ENCODE assay signal across 21 cellular contexts in the genomic region with DNA sequence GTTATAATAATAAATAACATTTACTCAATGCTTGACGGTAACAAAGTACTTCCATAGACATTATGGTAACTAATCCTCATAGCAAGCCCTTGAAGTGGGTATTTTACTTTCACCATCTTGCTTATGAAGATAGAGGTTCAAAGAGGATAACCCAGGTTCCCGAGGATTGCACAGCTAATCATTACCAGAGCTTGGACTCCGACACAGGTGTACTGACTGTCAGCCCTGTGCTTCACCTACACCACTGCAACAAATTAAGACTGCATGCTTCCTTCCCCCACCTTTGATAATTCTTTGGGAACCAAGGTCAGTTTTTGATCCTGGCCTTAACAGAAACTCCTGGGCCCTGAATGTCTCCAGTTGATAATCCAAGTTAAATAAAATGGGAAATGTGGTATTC.
"Had no signal": no experiment of that assay in that cellular context is flagged by ENCODE, and none has a peak within 500 bp of the region (broad histone marks: within the 10 kb centered on the region; RNA-seq: fewer than 3 reads in every experiment).

No MANE protein-coding gene starts in this region.

- H3K36me3 ChIP-seq: MG63, SJCRH30 had no signal

- FAIRE-seq: HTR-8/SVneo had no signal

- H3K27ac ChIP-seq: HL-60, SJCRH30 had no signal

- H3K4me3 ChIP-seq: MG63, SJCRH30 had no signal

- ATAC-seq: Panc1, PC-3, Right ventricle myocardium inferior, SK-N-SH treated with all-trans-retinoic acid at 6 μM for 48 hours had no signal

- DNase-seq: KBM-7, MG63, NCI-H1092 treated with DMSO at 0.1 percent for 48 hours, NCI-H1436, NCI-H187, NCI-H2029, NCI-H2081 treated with DMSO at 0.1 percent for 48 hours, NCI-H2171 treated with DMSO at 0.1 percent for 48 hours, NCI-H2227 treated with DMSO at 0.1 percent for 48 hours, NCI-H446, NCI-H510A, NCI-H524 treated with DMSO at 0.1 percent for 48 hours, NCI-H774, PC-3, SHP77 treated with DMSO at 0.1 percent for 48 hours, SJCRH30 had no signal

- H3K9me3 ChIP-seq: MG63, SJCRH30 had no signal

- H3K27me3 ChIP-seq: MG63, SJCRH30 had no signal
